In genomic region chr14:91892918-91893527, GRCh38 we compare ENCODE assay signal across 8 cellular contexts. TPM values are rescaled to one million over a fixed set of nuclear protein-coding genes. Genes with fewer than 3 reads are reported as not detected.
A peak's percentile ranks its signal among the peaks of the same experiment; 100 is the strongest.
DNase-seq lines count a peak whose midpoint lies in the region; ATAC-seq lines count a peak whose summit lies in the region.

No MANE protein-coding gene starts in this region.

- H3K27ac Mint-ChIP-seq in CD8-positive, alpha-beta memory T cell, result peak overlapping the region in 5 of 8 donors; percentile 66 to 84 (median 78)

- H3K4me2 ChIP-seq in GM23248 (ENCODE audit: unreplicated experiment), result no peak overlapping the region

- ATAC-seq in aorta (ENCODE audit: low FRiP score) (no peak), HG03025 (IDR thresholded peaks at IDR 0.05; ENCODE audit: low FRiP score, unreplicated experiment) (no peak), GM19463 (IDR thresholded peaks at IDR 0.05; ENCODE audit: unreplicated experiment) (no peak)

- H3K9me2 ChIP-seq in GM23248 (ENCODE audit: insufficient read depth), result no peaks in the 10 kb centered on the region

- H3K27me3 ChIP-seq in CD8-positive, alpha-beta memory T cell (ENCODE audit: insufficient read depth, low read length, poor library complexity, severe bottlenecking), result no peaks in the 10 kb centered on the region
- H3K27me3 ChIP-seq in GM23248 (replicated peaks; ENCODE audit: insufficient read depth) (no peaks in the 10 kb centered on the region), iPS DF 6.9 (ENCODE audit: control insufficient read depth, insufficient read depth, low read length) (no peaks in the 10 kb centered on the region), aorta (ENCODE audit: control insufficient read depth in 1 of 2, insufficient read depth in 2 of 2, low read length in 1 of 2) (no peaks in the 10 kb centered on the region)

- H3K4me1 Mint-ChIP-seq in CD8-positive, alpha-beta memory T cell, result peaks cover 55 to 70% (median 60%) of the 10 kb centered on the region in 3 donors

- DNase-seq in CD8-positive, alpha-beta memory T cell, result peak in 1 of 5 donors; percentile 26
- DNase-seq in GM23248 (peak; percentile 20), T-helper 9 cell (peak; percentile 32), iPS DF 6.9 (ENCODE audit: low read depth, low spot score) (peak; percentile 41), aorta (no peak), NCI-H2196 treated with DMSO at 0.1 percent for 48 hours (lab: John Stamatoyannopoulos, UW; ENCODE audit: unreplicated experiment) (no peak)

- POLR2A ChIA-PET in CD8-positive, alpha-beta memory T cell (lab: Charles Lee), result interaction anchor here (0.9 kb wide), 1 partner anchor 29 kb away, joined by 3 read pairs; no protein-coding TSS in a partner anchor

- no peak overlapping the region for H3K9ac ChIP-seq in GM23248

- no peaks in the 10 kb centered on the region for H3K36me3 ChIP-seq in CD8-positive, alpha-beta memory T cell (ENCODE audit: insufficient read depth, low read length)
- H3K36me3 ChIP-seq in GM23248 (ENCODE audit: low read depth) (peaks cover 20% of the 10 kb centered on the region), iPS DF 6.9 (ENCODE audit: control insufficient read depth, insufficient read depth, low read length) (no peaks in the 10 kb centered on the region), aorta (ENCODE audit: control insufficient read depth in 1 of 2, insufficient read depth in 2 of 2, low read length in 1 of 2) (no peaks in the 10 kb centered on the region)

- H3K4me3 Mint-ChIP-seq in CD8-positive, alpha-beta memory T cell, result no peak overlapping the region

- CTCF ChIA-PET in CD8-positive, alpha-beta memory T cell (lab: Charles Lee), result interaction anchor here (0.7 to 8.0 kb wide), 6 partner anchors 10 to 88 kb away, joined by 3 to 30 read pairs (median 4); no protein-coding TSS in a partner anchor

- no peaks in the 10 kb centered on the region for H4K20me1 ChIP-seq in GM23248 (ENCODE audit: insufficient read depth)

- 42 to 48% methylated on average over 10 of the region's 10 CpGs for WGBS in GM23248 (ENCODE audit: low coverage in 1 of 2, low lambda C conversion rate in 2 of 2, missing lambda C conversion rate in 2 of 2), 2 experiments
- no CpG with 5 or more reads among the region's 10 CpGs for WGBS in iPS DF 6.9 (ENCODE audit: insufficient coverage, insufficient read length)
- WGBS in aorta, 2 donors, result 11 to 13% methylated on average over 10 of the region's 10 CpGs

- H3K27ac ChIP-seq in CD8-positive, alpha-beta memory T cell (ENCODE audit: low read depth, low read length), result no peak overlapping the region
- H3K27ac ChIP-seq in GM23248, result peak overlapping the region; percentile 20; the same call in 1 of the 2 replicates
- no peak overlapping the region for H3K27ac ChIP-seq in iPS DF 6.9 (ENCODE audit: low read length)
- H3K27ac ChIP-seq in aorta (ENCODE audit: low read depth in 1 of 2, low read length in 2 of 2), result peak overlapping the region; percentile 91 to 97

- peaks cover 59% of the 10 kb centered on the region for H3K4me1 ChIP-seq in CD8-positive, alpha-beta memory T cell (ENCODE audit: insufficient read depth, low read length)
- H3K4me1 ChIP-seq in GM23248 (ENCODE audit: insufficient read depth) (peaks cover 25% of the 10 kb centered on the region), iPS DF 6.9 (ENCODE audit: control insufficient read depth, insufficient read depth, low read length) (no peaks in the 10 kb centered on the region; the same call in none of the 2 replicates), aorta (ENCODE audit: control insufficient read depth in 1 of 2, insufficient read depth in 2 of 2, low read length in 2 of 2) (peaks cover 4 to 10% of the 10 kb centered on the region in 2 donors)

- H3K9me3 Mint-ChIP-seq in CD8-positive, alpha-beta memory T cell, result no peaks in the 10 kb centered on the region

- no peak overlapping the region for H3K4me3 ChIP-seq in CD8-positive, alpha-beta memory T cell (ENCODE audit: low read length)
- no peak overlapping the region for H3K4me3 ChIP-seq in GM23248
- no peak overlapping the region for H3K4me3 ChIP-seq in iPS DF 6.9 (ENCODE audit: low read length)
- no peak overlapping the region for H3K4me3 ChIP-seq in aorta (ENCODE audit: low read length in 2 of 2)

- H3K36me3 Mint-ChIP-seq in CD8-positive, alpha-beta memory T cell, result no peaks in the 10 kb centered on the region

- intact Hi-C loops in aorta (cut with DNase I), result loop anchor here in 1 of 2 donors (5.0 kb wide), 1 partner anchor 51 kb away; no protein-coding TSS in a partner anchor

- in situ Hi-C loops in GM23248 (cut with MboI), result no loop called here

- H3K79me2 ChIP-seq in GM23248 (ENCODE audit: insufficient read depth), result peaks cover 45% of the 10 kb centered on the region

- H3F3A ChIP-seq in GM23248 (ENCODE audit: insufficient read depth), result peaks cover 23% of the 10 kb centered on the region

- no peaks in the 10 kb centered on the region for H3K27me3 Mint-ChIP-seq in CD8-positive, alpha-beta memory T cell

- no peaks in the 10 kb centered on the region for H3K9me3 ChIP-seq in CD8-positive, alpha-beta memory T cell (ENCODE audit: low read length)
- H3K9me3 ChIP-seq in GM23248 (ENCODE audit: low read depth), result no peaks in the 10 kb centered on the region
- no peaks in the 10 kb centered on the region for H3K9me3 ChIP-seq in iPS DF 6.9 (ENCODE audit: control insufficient read depth, insufficient read depth, low read length)
- no peaks in the 10 kb centered on the region for H3K9me3 ChIP-seq in aorta (ENCODE audit: control insufficient read depth, low read length)

- H2AFZ ChIP-seq in GM23248, result no peak overlapping the region

RNA-seq across cellular contexts. Expression of gene TC2N, which starts 25.7 kb away (rescaled TPM):
- 10 to 100 TPM; 43.1 to 45.2 TPM for total RNA-seq in CD8-positive, alpha-beta memory T cell
- 228 TPM for polyA plus RNA-seq in CD8-positive, alpha-beta memory T cell
- total RNA-seq in GM23248 (2014; rRNA removed; shearing (Covaris generic)), result under 0.01 and 0.65 TPM in 2 replicates
- polyA plus RNA-seq in GM23248 (2016; fragmentation: Nextera tagmentation; extraction: Ambion mirVana) (0.34 and 0.77 TPM in 2 replicates), aorta (10 to 100 TPM; 50.7 to 66.4 TPM)
- 100 to 1,000 TPM; 126 to 284 TPM for total RNA-seq in aorta

RNA-seq across cellular contexts. Expression of gene FBLN5, which starts 54.5 kb away (rescaled TPM):
- total RNA-seq in CD8-positive, alpha-beta memory T cell, result under 1 TPM; 0.82 to 0.96 TPM
- 12.1 TPM for polyA plus RNA-seq in CD8-positive, alpha-beta memory T cell
- total RNA-seq in GM23248 (2014; rRNA removed; shearing (Covaris generic)), result 234 TPM in 2 replicates
- 756 and 767 TPM in 2 replicates for polyA plus RNA-seq in GM23248 (2016; fragmentation: Nextera tagmentation; extraction: Ambion mirVana)
- 100 to 1,000 TPM; 407 to 431 TPM for total RNA-seq in aorta
- polyA plus RNA-seq in aorta, result 100 to 1,000 TPM; 375 to 735 TPM

Comparison
In these comparisons a context has a peak if more than half of its experiments do, and no peak if none do; other contexts are left out.
1. DNase-seq: peak in GM23248 (single experiment), T-helper 9 cell (single experiment) and iPS DF 6.9 (single experiment); none in aorta (0 of 2) and NCI-H2196 treated with DMSO at 0.1 percent for 48 hours (single experiment).
2. H3K27ac ChIP-seq: peak in GM23248 (single experiment) and aorta (2 of 2); none in CD8-positive, alpha-beta memory T cell (single experiment) and iPS DF 6.9 (single experiment).
3. RNA of gene TC2N, which starts 25.7 kb away (total RNA-seq): 126 to 284 TPM in aorta and 43.1 to 45.2 TPM in CD8-positive, alpha-beta memory T cell; under 0.01 to 0.65 TPM in GM23248; every median in the first group is over 10 times any median in the second.
4. RNA of gene FBLN5, which starts 54.5 kb away (total RNA-seq): 407 to 431 TPM in aorta and 234 TPM in GM23248; 0.82 to 0.96 TPM in CD8-positive, alpha-beta memory T cell; every median in the first group is over 100 times any median in the second.